ENCODE assay signal across 15 cellular contexts in genomic region chr20:37364927-37365272, GRCh38. TPM values are rescaled to one million over a fixed set of nuclear protein-coding genes. Genes with fewer than 3 reads are reported as not detected.
DNase-seq lines count a peak whose midpoint lies in the region; ATAC-seq and TF ChIP-seq lines count a peak whose summit lies in the region.
"Had no signal": no experiment of that assay in that cellular context is flagged by ENCODE, and none has a peak within 500 bp of the region (broad histone marks: within the 10 kb centered on the region; RNA-seq: fewer than 3 reads in every experiment).

No MANE protein-coding gene starts in this region.

- no TSS peak for BruUV-seq in Caco-2 (replicated peaks; lab: Mats Ljungman, UMichigan)

- H3K36me3 ChIP-seq in Caco-2 (ENCODE audit: control insufficient read depth, insufficient read depth, low read length) = peaks cover 8% of the 10 kb centered on the region

- H3K4me3 Mint-ChIP-seq in Caco-2 (ENCODE audit: unreplicated experiment) (no peak overlapping the region), H9 (no peak overlapping the region), brain (no peak overlapping the region), osteocyte (ENCODE audit: unreplicated experiment) (no peak overlapping the region)

- no peak overlapping the region for H3K4me3 ChIP-seq in Caco-2 (ENCODE audit: low read depth, low read length)

- H3K27me3 ChIP-seq in Caco-2 (replicated peaks; ENCODE audit: control insufficient read depth, insufficient read depth, low read length) (no peaks in the 10 kb centered on the region), H9 (ENCODE audit: insufficient read depth, low read length) (no peaks in the 10 kb centered on the region)
- H3K27me3 ChIP-seq: foreskin keratinocyte had no signal

- H4K20me1 ChIP-seq in H9 (ENCODE audit: control insufficient read depth, insufficient read depth, insufficient read length) = no peaks in the 10 kb centered on the region

- no peaks in the 10 kb centered on the region for H3K79me1 ChIP-seq in H9 (ENCODE audit: insufficient read depth, low read depth, low read length, poor library complexity, severe bottlenecking)

- H3K27me3 Mint-ChIP-seq in Caco-2 (ENCODE audit: insufficient read depth, unreplicated experiment) (no peaks in the 10 kb centered on the region), H9 (ENCODE audit: low read depth) (no peaks in the 10 kb centered on the region), brain (no peaks in the 10 kb centered on the region), osteocyte (ENCODE audit: unreplicated experiment) (no peaks in the 10 kb centered on the region)

- ATAC-seq in omental fat pad (ENCODE audit: low FRiP score) = no peak
- ATAC-seq: foreskin keratinocyte had no signal

- CTCF ChIA-PET in Caco-2 (lab: Charles Lee) = no interaction called here

- H3K27ac Mint-ChIP-seq in Caco-2 (ENCODE audit: unreplicated experiment) (peak overlapping the region; percentile 38), H9 (peak overlapping the region; percentile 66 to 91 (median 90); a peak in 4 of 7 replicates), brain (peak overlapping the region; percentile 30 to 84 (median 77)), osteocyte (ENCODE audit: unreplicated experiment) (peak overlapping the region; percentile 4)

- no peak overlapping the region for H4K91ac ChIP-seq in H9 (ENCODE audit: insufficient read length, low read depth, low read length)

- intact Hi-C loops in Caco-2 (cut with micrococcal nuclease; ENCODE audit: unreplicated experiment) = no loop called here

- H2AFZ ChIP-seq in H9 (ENCODE audit: low read length) = no peak overlapping the region
- H2AFZ ChIP-seq: parathyroid adenoma had no signal

- no peak overlapping the region for H3K9ac ChIP-seq in H9 (ENCODE audit: extremely low read depth, insufficient read length, low read length)
- H3K9ac ChIP-seq: parathyroid adenoma had no signal

- WGBS in H9 (ENCODE audit: extremely low coverage, insufficient read length, low lambda C conversion rate) = no CpG with 5 or more reads among the region's 3 CpGs

- H4K5ac ChIP-seq in H9 (ENCODE audit: insufficient read length, low read depth, low read length) = no peak overlapping the region

- H3K4me1 Mint-ChIP-seq in Caco-2 (ENCODE audit: low read depth, unreplicated experiment) (peaks cover 5% of the 10 kb centered on the region), H9 (no peaks in the 10 kb centered on the region; a peak in 1 of 4 replicates), brain (peaks cover 11% of the 10 kb centered on the region), osteocyte (ENCODE audit: unreplicated experiment) (no peaks in the 10 kb centered on the region)

- no peak overlapping the region for H2BK5ac ChIP-seq in H9 (ENCODE audit: insufficient read length, low read length)

- H3K23ac ChIP-seq in H9 (ENCODE audit: insufficient read length, low read depth, low read length) = no peak overlapping the region

- H2AK5ac ChIP-seq in H9 (ENCODE audit: insufficient read length, low read length) = no peak overlapping the region

- H3K4me2 ChIP-seq in H9 (ENCODE audit: insufficient read depth, insufficient read length, low read length) = no peak overlapping the region

- H3K4me1 ChIP-seq in Caco-2 = peaks cover 6% of the 10 kb centered on the region
- no peaks in the 10 kb centered on the region for H3K4me1 ChIP-seq in H9 (ENCODE audit: insufficient read depth, low read length)
- H3K4me1 ChIP-seq: parathyroid adenoma had no signal

- no peak overlapping the region for H3K27ac ChIP-seq in H9 (ENCODE audit: insufficient read length, low read depth, low read length)
- H3K27ac ChIP-seq: foreskin keratinocyte, parathyroid adenoma had no signal

- TF ChIP-seq CTCF in Caco-2 (IDR thresholded peaks at IDR 0.05; ENCODE audit: insufficient read depth in 1 of 2, low read depth in 1 of 2, low read length in 1 of 2, severe bottlenecking in 1 of 2, unreplicated experiment in 1 of 2) (peak in 1 of 2 experiments; percentile 2), H9 (conservative IDR thresholded peaks at IDR 0.05) (no peak), brain (conservative IDR thresholded peaks at IDR 0.05) (no peak), osteocyte (IDR thresholded peaks at IDR 0.05) (no peak), omental fat pad (IDR thresholded peaks at IDR 0.05) (no peak)

- no peak overlapping the region for H3T11ph ChIP-seq in H9 (ENCODE audit: low read length)

- no peaks in the 10 kb centered on the region for H3K79me2 ChIP-seq in H9 (ENCODE audit: insufficient read depth, low read length)

- no peak overlapping the region for H3K18ac ChIP-seq in H9 (ENCODE audit: insufficient read length, low read depth, low read length)

- POLR2A ChIA-PET in Caco-2 (lab: Charles Lee) = interaction anchor here (0.6 kb wide), 1 partner anchor 64 kb away, joined by 4 read pairs; no protein-coding TSS in a partner anchor

- no peak overlapping the region for H2BK120ac ChIP-seq in H9 (ENCODE audit: low read depth, low read length, poor library complexity, severe bottlenecking)

- H4K8ac ChIP-seq in H9 (replicated peaks; ENCODE audit: insufficient read length, low read depth, low read length) = no peak overlapping the region

- H3K9me3 ChIP-seq in Caco-2 (no peaks in the 10 kb centered on the region), H9 (ENCODE audit: control insufficient read depth, low read depth, low read length) (no peaks in the 10 kb centered on the region)

- DNase-seq in Caco-2 (peak in 1 of 2 experiments; percentile 40), H9 (no peak), osteocyte (ENCODE audit: extremely low spot score, unreplicated experiment) (no peak), DMS53 (lab: John Stamatoyannopoulos, UW) (no peak), omental fat pad (ENCODE audit: low spot score) (no peak), NCI-H2107 (lab: John Stamatoyannopoulos, UW) (no peak)
- DNase-seq: activated CD4-positive, alpha-beta T cell treated with anti-CD3 and anti-CD28 coated beads for 48 hours; foreskin keratinocyte; NCI-H1436 treated with DMSO at 0.1 percent for 48 hours; NCI-H446 treated with DMSO at 0.1 percent for 48 hours; SIG-M5; stimulated activated CD4-positive, alpha-beta T cell treated with anti-CD3 and anti-CD28 coated beads, Interleukin-2, amount 100 ng/mL, for 48 hours; T1000 had no signal

- no peak overlapping the region for H3K14ac ChIP-seq in H9 (ENCODE audit: insufficient read depth, low read length)

- H2BK12ac ChIP-seq in H9 (ENCODE audit: insufficient read length, low read depth, low read length) = no peak overlapping the region

- no peaks in the 10 kb centered on the region for H3K9me3 Mint-ChIP-seq in Caco-2 (ENCODE audit: unreplicated experiment)
- no peaks in the 10 kb centered on the region; a peak in 1 of 5 replicates for H3K9me3 Mint-ChIP-seq in H9
- H3K9me3 Mint-ChIP-seq in brain = peaks cover 0 to 7% (median 3%) of the 10 kb centered on the region in 5 experiments
- H3K9me3 Mint-ChIP-seq in osteocyte (ENCODE audit: unreplicated experiment) = no peaks in the 10 kb centered on the region

- H3K36me3 Mint-ChIP-seq in Caco-2 (ENCODE audit: insufficient read depth, unreplicated experiment) = peaks cover 54% of the 10 kb centered on the region
- H3K36me3 Mint-ChIP-seq in H9 (ENCODE audit: insufficient read depth in 1 of 3, low read depth in 3 of 3) = peaks cover 17 to 43% (median 41%) of the 10 kb centered on the region in 3 experiments
- H3K36me3 Mint-ChIP-seq in brain = peaks cover 56% of the 10 kb centered on the region
- peaks cover 17% of the 10 kb centered on the region for H3K36me3 Mint-ChIP-seq in osteocyte (ENCODE audit: unreplicated experiment)

- no peak overlapping the region for H2BK15ac ChIP-seq in H9 (ENCODE audit: low read depth, low read length)

- H3K4ac ChIP-seq in H9 (ENCODE audit: low read depth, low read length) = no peak overlapping the region

- H3K56ac ChIP-seq in H9 (ENCODE audit: insufficient read length, low read depth, low read length) = no peak overlapping the region

- no peaks in the 10 kb centered on the region for H3K23me2 ChIP-seq in H9 (ENCODE audit: insufficient read length, low read depth, low read length, poor library complexity, severe bottlenecking)

- no peak overlapping the region for H2BK20ac ChIP-seq in H9 (ENCODE audit: low read depth, low read length, poor library complexity, severe bottlenecking)

RNA-seq across cellular contexts. Expression of gene SRC, which starts 19.0 kb away (rescaled TPM):
- total RNA-seq in Caco-2 (2022) = 197 and 222 TPM in 2 replicates
- total RNA-seq in H9 (2021) = 37.5 and 44.5 TPM in 2 replicates
- 60.3 TPM for polyA plus RNA-seq in brain (ENCODE audit: insufficient read depth, low read depth, low replicate concordance)
- 30.1 and 32.5 TPM in 2 replicates for total RNA-seq in osteocyte
- total RNA-seq in omental fat pad = 10 to 100 TPM; 15.1 to 29.3 (median 19.7) TPM

Comparison
In these comparisons a context has a peak if more than half of its experiments do, and no peak if none do; other contexts are left out.
1. H3K27ac Mint-ChIP-seq: peak in every context shown above with its lines; median percentile 90 in H9; 77 in brain; 38 in Caco-2; 4 in osteocyte.